ENCODE assay signal across 1 cellular context in genomic region chr19:7762719-7763293, GRCh38.
TF ChIP-seq lines count a peak whose summit lies in the region.

CLEC4M (plus strand) TSS chr19:7763243; CDS start chr19:7763267, 24 bp downstream.

TF ChIP-seq in K562, 482 proteins besides CTCF, POLR2A, EP300 and RAD21 (continued from another document):
- no peak for TF ChIP-seq ZNF407 (IDR thresholded peaks at IDR 0.05; ENCODE audit: low read depth)
- TF ChIP-seq TFE3 (CRISPR knock-in tag; IDR thresholded peaks at IDR 0.05) = peak; percentile 67; the same call in 1 of the 2 replicates
